Comparison of ENCODE assay signal across 8 cellular contexts in the genomic region with DNA sequence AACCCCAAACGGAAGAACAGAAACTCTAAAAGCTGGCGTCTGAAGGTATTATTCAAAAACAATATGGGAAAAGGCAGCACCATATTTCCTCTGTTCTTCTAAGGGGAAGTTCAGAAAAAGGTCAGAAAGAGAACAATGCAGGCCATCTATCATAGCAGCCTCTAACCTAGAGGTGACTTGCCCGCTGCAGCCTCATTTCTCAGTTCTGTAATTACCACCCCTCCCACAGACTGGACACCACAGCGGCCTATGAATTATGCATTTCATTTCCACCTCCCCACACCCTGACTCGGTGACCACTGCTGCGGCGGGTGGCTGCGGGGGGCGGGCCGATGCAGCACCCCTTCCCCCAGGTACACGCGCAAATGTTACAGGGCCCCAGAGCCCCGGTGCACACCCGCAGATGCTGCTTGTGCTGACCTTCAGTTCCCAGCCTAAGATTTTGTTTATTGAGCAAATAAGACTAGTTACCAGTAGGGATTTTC.
A peak's percentile ranks its signal among the peaks of the same experiment; 100 is the strongest.
DNase-seq lines count a peak whose midpoint lies in the region; ATAC-seq and TF ChIP-seq lines count a peak whose summit lies in the region.

No MANE protein-coding gene starts in this region.

- no peak for TF ChIP-seq CTCF in Calu3 (IDR thresholded peaks at IDR 0.05; ENCODE audit: unreplicated experiment)
- no peak for TF ChIP-seq CTCF in A673 (conservative IDR thresholded peaks at IDR 0.05; ENCODE audit: low read depth, low read length)

- CTCF ChIA-PET in Calu3 (lab: Charles Lee) (no interaction called here), A673 (lab: Charles Lee) (no interaction called here)

- intact Hi-C loops in activated T-helper 2 cell treated with anti-CD3 and anti-CD28 coated beads, Interferon-gamma antibody, Interleukin-2, Interleukin-4, amounts not matched to agents 10 μg/mL and 5 μg/mL and 100 μg/mL, durations not matched to agents 14 hours and 24 hours and 36 hours (cut with micrococcal nuclease): loop anchor here (1.0 to 5.0 kb wide), 3 partner anchors 20 to 125 kb away; no protein-coding TSS in a partner anchor
- intact Hi-C loops in Calu3 (cut with micrococcal nuclease; ENCODE audit: unreplicated experiment) (no loop called here), A673 (cut with micrococcal nuclease; ENCODE audit: unreplicated experiment) (loop anchor here (5.0 kb wide), 1 partner anchor 128 kb away; a partner anchor contains a TSS)

- no peak overlapping the region for H3K27ac ChIP-seq in A673 (ENCODE audit: low read depth, low read length, poor library complexity, severe bottlenecking)

- H3K4me3 Mint-ChIP-seq in activated T-helper 2 cell treated with anti-CD3 and anti-CD28 coated beads, Interferon-gamma antibody, Interleukin-2, Interleukin-4, amounts not matched to agents 10 μg/mL and 5 μg/mL and 100 μg/mL, durations not matched to agents 14 hours and 24 hours and 36 hours (ENCODE audit: low read depth): no peak overlapping the region
- peak overlapping the region; percentile 91 for H3K4me3 Mint-ChIP-seq in natural killer cell treated with Interleukin-12 subunit alpha and Interleukin-12 subunit beta and Interleukin-15 and Interleukin-18, amount 100 ng/mL, for 72 hours
- H3K4me3 Mint-ChIP-seq in Calu3 (ENCODE audit: low read depth, unreplicated experiment): no peak overlapping the region

- H3K27me3 Mint-ChIP-seq in activated T-helper 2 cell treated with anti-CD3 and anti-CD28 coated beads, Interferon-gamma antibody, Interleukin-2, Interleukin-4, amounts not matched to agents 10 μg/mL and 5 μg/mL and 100 μg/mL, durations not matched to agents 14 hours and 24 hours and 36 hours (ENCODE audit: low read depth): no peaks in the 10 kb centered on the region
- H3K27me3 Mint-ChIP-seq in natural killer cell treated with Interleukin-12 subunit alpha and Interleukin-12 subunit beta and Interleukin-15 and Interleukin-18, amount 100 ng/mL, for 72 hours: no peaks in the 10 kb centered on the region
- no peaks in the 10 kb centered on the region for H3K27me3 Mint-ChIP-seq in Calu3 (ENCODE audit: unreplicated experiment)

- BruUV-seq in Calu3 (replicated peaks; lab: Mats Ljungman, UMichigan) (no TSS peak), A673 (replicated peaks; lab: Mats Ljungman, UMichigan) (no TSS peak)

- no peaks in the 10 kb centered on the region for H3K36me3 ChIP-seq in A673 (ENCODE audit: insufficient read depth, low read length, poor library complexity, severe bottlenecking)

- no peaks in the 10 kb centered on the region for H3K9me3 ChIP-seq in A673 (ENCODE audit: low read depth, low read length, poor library complexity, severe bottlenecking)

- ATAC-seq in HG03196 (IDR thresholded peaks at IDR 0.05; ENCODE audit: unreplicated experiment): peak; percentile 87
- ATAC-seq in natural killer cell treated with Interleukin-12 subunit alpha and Interleukin-12 subunit beta and Interleukin-15 and Interleukin-18, amount 100 ng/mL, for 72 hours: peak; percentile 78 to 84

- no peak overlapping the region for H3K4me3 ChIP-seq in A673 (ENCODE audit: low read depth, low read length, poor library complexity, severe bottlenecking)

- no peaks in the 10 kb centered on the region for H3K27me3 ChIP-seq in A673 (replicated peaks; ENCODE audit: insufficient read depth, low read depth, low read length, poor library complexity)

- peak overlapping the region; percentile 54 for H3K27ac Mint-ChIP-seq in activated T-helper 2 cell treated with anti-CD3 and anti-CD28 coated beads, Interferon-gamma antibody, Interleukin-2, Interleukin-4, amounts not matched to agents 10 μg/mL and 5 μg/mL and 100 μg/mL, durations not matched to agents 14 hours and 24 hours and 36 hours
- H3K27ac Mint-ChIP-seq in natural killer cell treated with Interleukin-12 subunit alpha and Interleukin-12 subunit beta and Interleukin-15 and Interleukin-18, amount 100 ng/mL, for 72 hours: peak overlapping the region; percentile 95 to 96
- no peak overlapping the region for H3K27ac Mint-ChIP-seq in Calu3 (ENCODE audit: unreplicated experiment)

- no peaks in the 10 kb centered on the region for H3K4me1 ChIP-seq in A673 (ENCODE audit: insufficient read depth, low read length, poor library complexity, severe bottlenecking)

- DNase-seq in CD1c-positive myeloid dendritic cell (ENCODE audit: extremely low spot score) (peak; percentile 91), GM19240 (ENCODE audit: insufficient read length, low spot score) (peak; percentile 33), NCI-H1092 treated with DMSO at 0.1 percent for 48 hours (lab: John Stamatoyannopoulos, UW) (no peak), Calu3 (no peak), A673 (ENCODE audit: low spot score) (no peak)
- DNase-seq in activated T-helper 2 cell treated with anti-CD3 and anti-CD28 coated beads, Interferon-gamma antibody, Interleukin-2, Interleukin-4, amounts not matched to agents 10 μg/mL and 5 μg/mL and 100 μg/mL, durations not matched to agents 14 hours and 24 hours and 36 hours (ENCODE audit: low spot score): no peak
- peak; percentile 82 for DNase-seq in natural killer cell treated with Interleukin-12 subunit alpha and Interleukin-12 subunit beta and Interleukin-15 and Interleukin-18, amount 100 ng/mL, for 72 hours (ENCODE audit: low spot score)

- H3K9me3 Mint-ChIP-seq in activated T-helper 2 cell treated with anti-CD3 and anti-CD28 coated beads, Interferon-gamma antibody, Interleukin-2, Interleukin-4, amounts not matched to agents 10 μg/mL and 5 μg/mL and 100 μg/mL, durations not matched to agents 14 hours and 24 hours and 36 hours: no peaks in the 10 kb centered on the region
- no peaks in the 10 kb centered on the region for H3K9me3 Mint-ChIP-seq in natural killer cell treated with Interleukin-12 subunit alpha and Interleukin-12 subunit beta and Interleukin-15 and Interleukin-18, amount 100 ng/mL, for 72 hours
- H3K9me3 Mint-ChIP-seq in Calu3 (ENCODE audit: low read depth, unreplicated experiment): no peaks in the 10 kb centered on the region

- H3K36me3 Mint-ChIP-seq in activated T-helper 2 cell treated with anti-CD3 and anti-CD28 coated beads, Interferon-gamma antibody, Interleukin-2, Interleukin-4, amounts not matched to agents 10 μg/mL and 5 μg/mL and 100 μg/mL, durations not matched to agents 14 hours and 24 hours and 36 hours (ENCODE audit: low read depth): no peaks in the 10 kb centered on the region
- H3K36me3 Mint-ChIP-seq in natural killer cell treated with Interleukin-12 subunit alpha and Interleukin-12 subunit beta and Interleukin-15 and Interleukin-18, amount 100 ng/mL, for 72 hours: no peaks in the 10 kb centered on the region
- H3K36me3 Mint-ChIP-seq in Calu3 (ENCODE audit: insufficient read depth, unreplicated experiment): peaks cover 5% of the 10 kb centered on the region

- POLR2A ChIA-PET in A673 (lab: Charles Lee; ENCODE audit: low non-redundant PET): no interaction called here

- H3K4me1 Mint-ChIP-seq in activated T-helper 2 cell treated with anti-CD3 and anti-CD28 coated beads, Interferon-gamma antibody, Interleukin-2, Interleukin-4, amounts not matched to agents 10 μg/mL and 5 μg/mL and 100 μg/mL, durations not matched to agents 14 hours and 24 hours and 36 hours (ENCODE audit: low read depth): peaks cover 40% of the 10 kb centered on the region
- peaks cover 69 to 78% of the 10 kb centered on the region in 2 donors for H3K4me1 Mint-ChIP-seq in natural killer cell treated with Interleukin-12 subunit alpha and Interleukin-12 subunit beta and Interleukin-15 and Interleukin-18, amount 100 ng/mL, for 72 hours (ENCODE audit: low read depth in 2 of 2)
- peaks cover 8% of the 10 kb centered on the region for H3K4me1 Mint-ChIP-seq in Calu3 (ENCODE audit: low read depth, unreplicated experiment)

Comparison
In these comparisons a context has a peak if more than half of its experiments do, and no peak if none do; other contexts are left out.
1. DNase-seq: peak in CD1c-positive myeloid dendritic cell (single experiment), GM19240 (single experiment) and natural killer cell treated with Interleukin-12 subunit alpha and Interleukin-12 subunit beta and Interleukin-15 and Interleukin-18, amount 100 ng/mL, for 72 hours (single experiment); none in activated T-helper 2 cell treated with anti-CD3 and anti-CD28 coated beads, Interferon-gamma antibody, Interleukin-2, Interleukin-4, amounts not matched to agents 10 μg/mL and 5 μg/mL and 100 μg/mL, durations not matched to agents 14 hours and 24 hours and 36 hours (single experiment), NCI-H1092 treated with DMSO at 0.1 percent for 48 hours (single experiment), Calu3 (single experiment) and A673 (single experiment).